In the genomic region with DNA sequence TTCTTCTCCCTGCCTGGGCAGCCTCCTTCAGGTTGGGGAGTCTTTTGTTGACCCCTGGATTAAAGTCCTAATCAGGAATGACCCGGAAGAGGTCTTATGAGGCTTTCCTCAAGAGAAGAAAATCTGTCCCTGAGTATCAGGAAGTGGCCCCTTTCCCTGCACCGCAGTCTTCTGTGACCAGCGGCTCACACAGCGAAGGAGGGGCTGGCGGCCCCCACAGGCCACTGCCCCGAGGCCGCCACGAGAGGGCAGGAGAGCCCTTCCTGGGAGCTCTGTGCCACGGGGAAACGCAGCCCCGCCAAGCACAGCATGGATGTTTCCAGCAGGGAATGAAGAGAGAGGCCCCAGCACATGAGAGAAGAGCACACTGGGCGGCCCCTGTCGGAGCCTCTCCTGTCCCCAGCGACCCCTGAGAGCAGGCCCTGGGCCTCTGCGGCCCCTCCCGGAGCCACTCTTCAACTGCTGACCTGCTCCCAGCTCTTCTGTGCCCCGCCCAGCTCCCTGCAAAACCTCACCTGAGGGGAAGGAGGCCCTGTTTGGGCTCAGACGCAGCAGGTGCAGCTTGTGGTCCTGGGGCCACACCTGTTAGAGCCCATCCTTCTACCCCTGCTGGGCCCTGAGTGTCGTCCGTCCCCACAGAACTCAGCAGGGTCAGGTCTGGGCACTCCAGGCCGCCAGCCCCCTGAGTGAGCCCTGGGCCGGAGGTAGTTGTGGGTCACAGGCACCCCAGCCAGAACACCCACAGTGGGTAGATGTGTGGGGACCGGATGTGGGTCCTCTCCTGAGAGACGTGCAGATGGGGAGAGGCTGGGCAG, we compare ENCODE assay signal across 1 cellular context.
TF ChIP-seq lines count a peak whose summit lies in the region.

No MANE protein-coding gene starts in this region.

TF ChIP-seq in HepG2, 621 proteins besides CTCF, POLR2A, EP300 and RAD21 (continued from another document and continues in another):
- TF ChIP-seq, protein P1, sequence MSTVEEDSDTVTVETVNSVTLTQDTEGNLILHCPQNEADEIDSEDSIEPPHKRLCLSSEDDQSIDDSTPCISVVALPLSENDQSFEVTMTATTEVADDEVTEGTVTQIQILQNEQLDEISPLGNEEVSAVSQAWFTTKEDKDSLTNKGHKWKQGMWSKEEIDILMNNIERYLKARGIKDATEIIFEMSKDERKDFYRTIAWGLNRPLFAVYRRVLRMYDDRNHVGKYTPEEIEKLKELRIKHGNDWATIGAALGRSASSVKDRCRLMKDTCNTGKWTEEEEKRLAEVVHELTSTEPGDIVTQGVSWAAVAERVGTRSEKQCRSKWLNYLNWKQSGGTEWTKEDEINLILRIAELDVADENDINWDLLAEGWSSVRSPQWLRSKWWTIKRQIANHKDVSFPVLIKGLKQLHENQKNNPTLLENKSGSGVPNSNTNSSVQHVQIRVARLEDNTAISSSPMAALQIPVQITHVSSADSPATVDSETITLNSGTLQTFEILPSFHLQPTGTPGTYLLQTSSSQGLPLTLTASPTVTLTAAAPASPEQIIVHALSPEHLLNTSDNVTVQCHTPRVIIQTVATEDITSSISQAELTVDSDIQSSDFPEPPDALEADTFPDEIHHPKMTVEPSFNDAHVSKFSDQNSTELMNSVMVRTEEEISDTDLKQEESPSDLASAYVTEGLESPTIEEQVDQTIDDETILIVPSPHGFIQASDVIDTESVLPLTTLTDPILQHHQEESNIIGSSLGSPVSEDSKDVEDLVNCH (CRISPR knock-in tag; IDR thresholded peaks at IDR 0.05), result peak; percentile 48; the same call in 1 of the 2 replicates
- TF ChIP-seq MEIS2 (CRISPR knock-in tag; IDR thresholded peaks at IDR 0.05), result peak; percentile 39; the same call in 1 of the 2 replicates
- no peak for TF ChIP-seq ADNP (CRISPR knock-in tag; IDR thresholded peaks at IDR 0.05)
- TF ChIP-seq, protein P2, sequence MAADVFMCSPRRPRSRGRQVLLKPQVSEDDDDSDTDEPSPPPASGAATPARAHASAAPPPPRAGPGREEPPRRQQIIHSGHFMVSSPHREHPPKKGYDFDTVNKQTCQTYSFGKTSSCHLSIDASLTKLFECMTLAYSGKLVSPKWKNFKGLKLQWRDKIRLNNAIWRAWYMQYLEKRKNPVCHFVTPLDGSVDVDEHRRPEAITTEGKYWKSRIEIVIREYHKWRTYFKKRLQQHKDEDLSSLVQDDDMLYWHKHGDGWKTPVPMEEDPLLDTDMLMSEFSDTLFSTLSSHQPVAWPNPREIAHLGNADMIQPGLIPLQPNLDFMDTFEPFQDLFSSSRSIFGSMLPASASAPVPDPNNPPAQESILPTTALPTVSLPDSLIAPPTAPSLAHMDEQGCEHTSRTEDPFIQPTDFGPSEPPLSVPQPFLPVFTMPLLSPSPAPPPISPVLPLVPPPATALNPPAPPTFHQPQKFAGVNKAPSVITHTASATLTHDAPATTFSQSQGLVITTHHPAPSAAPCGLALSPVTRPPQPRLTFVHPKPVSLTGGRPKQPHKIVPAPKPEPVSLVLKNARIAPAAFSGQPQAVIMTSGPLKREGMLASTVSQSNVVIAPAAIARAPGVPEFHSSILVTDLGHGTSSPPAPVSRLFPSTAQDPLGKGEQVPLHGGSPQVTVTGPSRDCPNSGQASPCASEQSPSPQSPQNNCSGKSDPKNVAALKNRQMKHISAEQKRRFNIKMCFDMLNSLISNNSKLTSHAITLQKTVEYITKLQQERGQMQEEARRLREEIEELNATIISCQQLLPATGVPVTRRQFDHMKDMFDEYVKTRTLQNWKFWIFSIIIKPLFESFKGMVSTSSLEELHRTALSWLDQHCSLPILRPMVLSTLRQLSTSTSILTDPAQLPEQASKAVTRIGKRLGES (CRISPR knock-in tag; IDR thresholded peaks at IDR 0.05; ENCODE audit: borderline replicate concordance), result no peak
- TF ChIP-seq NFE2L2 (IDR thresholded peaks at IDR 0.05; ENCODE audit: low read length), result no peak
- peak; percentile 84; the same call in 1 of the 2 replicates for TF ChIP-seq ZNF33B (CRISPR knock-in tag; IDR thresholded peaks at IDR 0.05)
- TF ChIP-seq, protein P3, sequence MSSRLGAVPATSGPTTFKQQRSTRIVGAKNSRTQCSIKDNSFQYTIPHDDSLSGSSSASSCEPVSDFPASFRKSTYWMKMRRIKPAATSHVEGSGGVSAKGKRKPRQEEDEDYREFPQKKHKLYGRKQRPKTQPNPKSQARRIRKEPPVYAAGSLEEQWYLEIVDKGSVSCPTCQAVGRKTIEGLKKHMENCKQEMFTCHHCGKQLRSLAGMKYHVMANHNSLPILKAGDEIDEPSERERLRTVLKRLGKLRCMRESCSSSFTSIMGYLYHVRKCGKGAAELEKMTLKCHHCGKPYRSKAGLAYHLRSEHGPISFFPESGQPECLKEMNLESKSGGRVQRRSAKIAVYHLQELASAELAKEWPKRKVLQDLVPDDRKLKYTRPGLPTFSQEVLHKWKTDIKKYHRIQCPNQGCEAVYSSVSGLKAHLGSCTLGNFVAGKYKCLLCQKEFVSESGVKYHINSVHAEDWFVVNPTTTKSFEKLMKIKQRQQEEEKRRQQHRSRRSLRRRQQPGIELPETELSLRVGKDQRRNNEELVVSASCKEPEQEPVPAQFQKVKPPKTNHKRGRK (CRISPR knock-in tag; IDR thresholded peaks at IDR 0.05), result no peak
- no peak for TF ChIP-seq EZH2 (conservative IDR thresholded peaks at IDR 0.05; ENCODE audit: low read depth, low read length)
- TF ChIP-seq FOXK1 (CRISPR knock-in tag; IDR thresholded peaks at IDR 0.05; ENCODE audit: borderline replicate concordance, low read depth), result 0 out of 2 replicates have a peak, but pooled peaks have one; percentile 20
- TF ChIP-seq XRCC5 (optimal IDR thresholded peaks at IDR 0.05; ENCODE audit: low read length), result peak; percentile 90
- TF ChIP-seq, protein P4, sequence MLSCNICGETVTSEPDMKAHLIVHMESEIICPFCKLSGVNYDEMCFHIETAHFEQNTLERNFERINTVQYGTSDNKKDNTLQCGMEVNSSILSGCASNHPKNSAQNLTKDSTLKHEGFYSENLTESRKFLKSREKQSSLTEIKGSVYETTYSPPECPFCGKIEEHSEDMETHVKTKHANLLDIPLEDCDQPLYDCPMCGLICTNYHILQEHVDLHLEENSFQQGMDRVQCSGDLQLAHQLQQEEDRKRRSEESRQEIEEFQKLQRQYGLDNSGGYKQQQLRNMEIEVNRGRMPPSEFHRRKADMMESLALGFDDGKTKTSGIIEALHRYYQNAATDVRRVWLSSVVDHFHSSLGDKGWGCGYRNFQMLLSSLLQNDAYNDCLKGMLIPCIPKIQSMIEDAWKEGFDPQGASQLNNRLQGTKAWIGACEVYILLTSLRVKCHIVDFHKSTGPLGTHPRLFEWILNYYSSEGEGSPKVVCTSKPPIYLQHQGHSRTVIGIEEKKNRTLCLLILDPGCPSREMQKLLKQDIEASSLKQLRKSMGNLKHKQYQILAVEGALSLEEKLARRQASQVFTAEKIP (CRISPR knock-in tag; IDR thresholded peaks at IDR 0.05; ENCODE audit: borderline replicate concordance), result no peak
- 0 out of 2 replicates have a peak, but pooled peaks have one; percentile 55 for TF ChIP-seq PHF21A (CRISPR knock-in tag; IDR thresholded peaks at IDR 0.05)
- TF ChIP-seq, protein P5, sequence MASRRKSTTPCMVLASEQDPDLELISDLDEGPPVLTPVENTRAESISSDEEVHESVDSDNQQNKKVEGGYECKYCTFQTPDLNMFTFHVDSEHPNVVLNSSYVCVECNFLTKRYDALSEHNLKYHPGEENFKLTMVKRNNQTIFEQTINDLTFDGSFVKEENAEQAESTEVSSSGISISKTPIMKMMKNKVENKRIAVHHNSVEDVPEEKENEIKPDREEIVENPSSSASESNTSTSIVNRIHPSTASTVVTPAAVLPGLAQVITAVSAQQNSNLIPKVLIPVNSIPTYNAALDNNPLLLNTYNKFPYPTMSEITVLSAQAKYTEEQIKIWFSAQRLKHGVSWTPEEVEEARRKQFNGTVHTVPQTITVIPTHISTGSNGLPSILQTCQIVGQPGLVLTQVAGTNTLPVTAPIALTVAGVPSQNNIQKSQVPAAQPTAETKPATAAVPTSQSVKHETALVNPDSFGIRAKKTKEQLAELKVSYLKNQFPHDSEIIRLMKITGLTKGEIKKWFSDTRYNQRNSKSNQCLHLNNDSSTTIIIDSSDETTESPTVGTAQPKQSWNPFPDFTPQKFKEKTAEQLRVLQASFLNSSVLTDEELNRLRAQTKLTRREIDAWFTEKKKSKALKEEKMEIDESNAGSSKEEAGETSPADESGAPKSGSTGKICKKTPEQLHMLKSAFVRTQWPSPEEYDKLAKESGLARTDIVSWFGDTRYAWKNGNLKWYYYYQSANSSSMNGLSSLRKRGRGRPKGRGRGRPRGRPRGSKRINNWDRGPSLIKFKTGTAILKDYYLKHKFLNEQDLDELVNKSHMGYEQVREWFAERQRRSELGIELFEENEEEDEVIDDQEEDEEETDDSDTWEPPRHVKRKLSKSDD (CRISPR knock-in tag; IDR thresholded peaks at IDR 0.05; ENCODE audit: low read depth), result no peak
- TF ChIP-seq ZSCAN21 (CRISPR knock-in tag; IDR thresholded peaks at IDR 0.05; ENCODE audit: borderline replicate concordance), result no peak; the same call in 1 of the 2 replicates
- TF ChIP-seq GFI1 (CRISPR knock-in tag; IDR thresholded peaks at IDR 0.05; ENCODE audit: borderline replicate concordance), result no peak; the same call in 1 of the 2 replicates
- TF ChIP-seq, protein P6, sequence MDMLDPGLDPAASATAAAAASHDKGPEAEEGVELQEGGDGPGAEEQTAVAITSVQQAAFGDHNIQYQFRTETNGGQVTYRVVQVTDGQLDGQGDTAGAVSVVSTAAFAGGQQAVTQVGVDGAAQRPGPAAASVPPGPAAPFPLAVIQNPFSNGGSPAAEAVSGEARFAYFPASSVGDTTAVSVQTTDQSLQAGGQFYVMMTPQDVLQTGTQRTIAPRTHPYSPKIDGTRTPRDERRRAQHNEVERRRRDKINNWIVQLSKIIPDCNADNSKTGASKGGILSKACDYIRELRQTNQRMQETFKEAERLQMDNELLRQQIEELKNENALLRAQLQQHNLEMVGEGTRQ (IDR thresholded peaks at IDR 0.05; ENCODE audit: low read depth, low read length), result no peak
- TF ChIP-seq, protein P6 (CRISPR knock-in tag; IDR thresholded peaks at IDR 0.05; ENCODE audit: borderline replicate concordance), result no peak
- no peak for TF ChIP-seq STAT5B (CRISPR knock-in tag; IDR thresholded peaks at IDR 0.05)
- no peak for TF ChIP-seq PCBP2 (optimal IDR thresholded peaks at IDR 0.05; ENCODE audit: low read depth, low read length, poor library complexity, severe bottlenecking)
- no peak for TF ChIP-seq ZNF652 (CRISPR knock-in tag; IDR thresholded peaks at IDR 0.05; ENCODE audit: borderline replicate concordance, low read depth)
- TF ChIP-seq ZNF557 (CRISPR knock-in tag; IDR thresholded peaks at IDR 0.05), result no peak
- TF ChIP-seq POLR2AphosphoS5 (IDR thresholded peaks at IDR 0.05; ENCODE audit: low read depth, low read length), result no peak
- TF ChIP-seq ZNF136 (CRISPR knock-in tag; IDR thresholded peaks at IDR 0.05; ENCODE audit: low read depth), result 0 out of 2 replicates have a peak, but pooled peaks have one; percentile 34
- no peak for TF ChIP-seq ZNF775 (CRISPR knock-in tag; IDR thresholded peaks at IDR 0.05; ENCODE audit: borderline replicate concordance)
- TF ChIP-seq, protein P7, sequence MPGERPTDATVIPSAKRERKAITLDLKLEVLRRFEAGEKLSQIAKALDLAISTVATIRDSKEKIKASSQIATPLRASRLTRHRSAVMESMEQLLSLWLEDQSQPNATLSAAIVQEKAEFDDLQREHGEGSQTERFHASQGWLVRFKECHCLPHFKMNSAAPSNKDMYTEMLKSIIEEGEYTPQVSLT (CRISPR knock-in tag; IDR thresholded peaks at IDR 0.05; ENCODE audit: borderline replicate concordance, low read depth), result no peak
- TF ChIP-seq ZSCAN29 (CRISPR knock-in tag; conservative IDR thresholded peaks at IDR 0.05), result no peak
- TF ChIP-seq, protein P8, sequence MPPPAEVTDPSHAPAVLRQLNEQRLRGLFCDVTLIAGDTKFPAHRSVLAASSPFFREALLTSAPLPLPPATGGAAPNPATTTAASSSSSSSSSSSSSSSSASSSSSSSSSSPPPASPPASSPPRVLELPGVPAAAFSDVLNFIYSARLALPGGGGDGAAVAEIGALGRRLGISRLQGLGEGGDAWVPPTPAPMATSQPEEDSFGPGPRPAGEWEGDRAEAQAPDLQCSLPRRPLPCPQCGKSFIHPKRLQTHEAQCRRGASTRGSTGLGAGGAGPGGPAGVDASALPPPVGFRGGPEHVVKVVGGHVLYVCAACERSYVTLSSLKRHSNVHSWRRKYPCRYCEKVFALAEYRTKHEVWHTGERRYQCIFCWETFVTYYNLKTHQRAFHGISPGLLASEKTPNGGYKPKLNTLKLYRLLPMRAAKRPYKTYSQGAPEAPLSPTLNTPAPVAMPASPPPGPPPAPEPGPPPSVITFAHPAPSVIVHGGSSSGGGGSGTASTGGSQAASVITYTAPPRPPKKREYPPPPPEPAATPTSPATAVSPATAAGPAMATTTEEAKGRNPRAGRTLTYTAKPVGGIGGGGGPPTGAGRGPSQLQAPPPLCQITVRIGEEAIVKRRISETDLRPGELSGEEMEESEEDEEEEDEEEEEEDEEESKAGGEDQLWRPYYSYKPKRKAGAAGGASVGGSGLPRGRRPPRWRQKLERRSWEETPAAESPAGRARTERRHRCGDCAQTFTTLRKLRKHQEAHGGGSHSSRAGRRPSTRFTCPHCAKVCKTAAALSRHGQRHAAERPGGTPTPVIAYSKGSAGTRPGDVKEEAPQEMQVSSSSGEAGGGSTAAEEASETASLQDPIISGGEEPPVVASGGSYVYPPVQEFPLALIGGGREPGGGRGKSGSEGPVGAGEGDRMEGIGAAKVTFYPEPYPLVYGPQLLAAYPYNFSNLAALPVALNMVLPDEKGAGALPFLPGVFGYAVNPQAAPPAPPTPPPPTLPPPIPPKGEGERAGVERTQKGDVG (CRISPR knock-in tag; IDR thresholded peaks at IDR 0.05; ENCODE audit: borderline replicate concordance), result no peak
- TF ChIP-seq FOXC1 (CRISPR knock-in tag; IDR thresholded peaks at IDR 0.05; ENCODE audit: borderline replicate concordance), result peak; percentile 85; the same call in 1 of the 2 replicates
- TF ChIP-seq, protein P9, sequence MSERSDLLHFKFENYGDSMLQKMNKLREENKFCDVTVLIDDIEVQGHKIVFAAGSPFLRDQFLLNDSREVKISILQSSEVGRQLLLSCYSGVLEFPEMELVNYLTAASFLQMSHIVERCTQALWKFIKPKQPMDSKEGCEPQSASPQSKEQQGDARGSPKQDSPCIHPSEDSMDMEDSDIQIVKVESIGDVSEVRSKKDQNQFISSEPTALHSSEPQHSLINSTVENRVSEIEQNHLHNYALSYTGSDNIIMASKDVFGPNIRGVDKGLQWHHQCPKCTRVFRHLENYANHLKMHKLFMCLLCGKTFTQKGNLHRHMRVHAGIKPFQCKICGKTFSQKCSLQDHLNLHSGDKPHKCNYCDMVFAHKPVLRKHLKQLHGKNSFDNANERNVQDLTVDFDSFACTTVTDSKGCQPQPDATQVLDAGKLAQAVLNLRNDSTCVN (CRISPR knock-in tag; IDR thresholded peaks at IDR 0.05; ENCODE audit: borderline replicate concordance), result peak; percentile 72; the same call in 1 of the 2 replicates
